ENCODE assay signal across 8 cellular contexts in the genomic region with DNA sequence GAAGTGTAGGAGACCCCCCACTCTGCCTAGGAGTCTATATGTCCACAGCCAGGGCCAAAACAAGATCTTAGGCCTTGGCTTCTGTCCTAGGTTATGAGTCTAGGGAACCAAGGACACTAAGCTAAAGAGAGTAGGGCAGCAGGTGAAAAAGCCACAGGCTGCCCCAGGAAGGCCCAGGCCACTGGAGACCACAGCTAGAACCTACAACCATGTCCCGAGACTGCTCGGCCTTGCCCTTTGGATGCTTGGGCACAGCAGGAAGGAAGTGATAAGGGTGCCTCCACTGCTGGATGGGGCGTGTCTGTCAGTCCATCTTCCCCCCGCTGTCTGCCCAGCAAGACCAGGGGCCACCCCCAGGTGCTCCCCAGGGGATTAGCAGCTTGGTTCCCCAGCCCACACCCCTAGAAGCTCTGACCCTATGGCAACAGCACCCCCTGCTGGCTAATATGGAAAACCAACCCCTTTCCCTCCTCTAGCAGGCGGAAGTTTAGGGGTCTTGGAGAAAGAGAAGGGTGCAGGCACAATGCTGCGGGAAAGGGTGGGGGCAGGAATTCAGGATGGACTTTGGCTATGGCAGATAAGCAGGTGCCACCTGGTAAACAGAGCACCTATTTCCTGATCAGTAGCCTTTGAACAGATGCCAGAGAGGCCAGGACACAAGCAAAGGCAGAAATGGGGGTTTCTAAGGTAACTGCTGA. TPM values are rescaled to one million over a fixed set of nuclear protein-coding genes. Genes with fewer than 3 reads are reported as not detected.
A peak's percentile ranks its signal among the peaks of the same experiment; 100 is the strongest.
DNase-seq lines count a peak whose midpoint lies in the region; ATAC-seq and TF ChIP-seq lines count a peak whose summit lies in the region.

No MANE protein-coding gene starts in this region.

- H3K4me1 ChIP-seq in testis: no peaks in the 10 kb centered on the region

- no peaks in the 10 kb centered on the region for H3K36me3 Mint-ChIP-seq in naive B cell

- H3K27me3 ChIP-seq in testis: no peaks in the 10 kb centered on the region

- H3K9me3 Mint-ChIP-seq in naive B cell: no peaks in the 10 kb centered on the region

- H3K9me3 ChIP-seq in testis: no peaks in the 10 kb centered on the region

- intact Hi-C loops in testis (cut with DNase I; ENCODE audit: low total_unique reads): no loop called here

- H3K27me3 Mint-ChIP-seq in naive B cell: no peaks in the 10 kb centered on the region

- peak overlapping the region; percentile 54 to 95 (median 88) for H3K27ac Mint-ChIP-seq in naive B cell

- H3K4me3 Mint-ChIP-seq in naive B cell: peak overlapping the region in 4 of 8 donors; percentile 10 to 39 (median 20)

- no peak for TF ChIP-seq POLR2A in testis (IDR thresholded peaks at IDR 0.05)

- no peak overlapping the region for H3K4me3 ChIP-seq in epithelial cell of proximal tubule (ENCODE audit: low read depth, low read length)
- no peak overlapping the region for H3K4me3 ChIP-seq in testis

- ATAC-seq in HG02610 (IDR thresholded peaks at IDR 0.05; ENCODE audit: unreplicated experiment) (peak; percentile 49), naive B cell (ENCODE audit: low read depth in 2 of 2) (peak; percentile 53 to 57)

- H3K36me3 ChIP-seq in testis (ENCODE audit: low read depth, missing control alignments): no peaks in the 10 kb centered on the region

- H3K27ac ChIP-seq in testis: no peak overlapping the region

- DNase-seq in GM04504 (ENCODE audit: low read depth) (peak; percentile 42), NCI-H82 treated with DMSO at 0.1 percent for 48 hours (lab: John Stamatoyannopoulos, UW; ENCODE audit: unreplicated experiment) (peak; percentile 18), epithelial cell of proximal tubule (ENCODE audit: low read depth) (no peak), naive B cell (peak; percentile 89), testis (no peak), DMS153 (lab: John Stamatoyannopoulos, UW) (no peak)
- peak; percentile 66 for DNase-seq in activated CD8-positive, alpha-beta memory T cell treated with anti-CD3 and anti-CD28 coated beads, Interleukin-2, amount 50 U/mL, for 1 hour (ENCODE audit: extremely low read depth)

- peaks cover 25 to 45% (median 34%) of the 10 kb centered on the region in 3 donors for H3K4me1 Mint-ChIP-seq in naive B cell

- 75 to 76% methylated on average over 5 to 6 of the region's 6 CpGs for WGBS in testis, 2 donors

- TF ChIP-seq CTCF in epithelial cell of proximal tubule (conservative IDR thresholded peaks at IDR 0.05; ENCODE audit: low read depth, low read length) (peak; percentile 93), testis (IDR thresholded peaks at IDR 0.05) (peak; percentile 72 to 84 (median 79))

RNA-seq across cellular contexts. Expression of a gene that starts 10.5 kb away (rescaled TPM):
- total RNA-seq in epithelial cell of proximal tubule: 33.0 and 41.5 TPM in 2 replicates
- polyA plus RNA-seq in naive B cell (ENCODE audit: low read depth in 6 of 6): 100 to 1,000 TPM; 228 to 332 (median 296) TPM
- total RNA-seq in testis: 10 to 100 TPM; 20.2 to 22.5 TPM
- polyA plus RNA-seq in testis (ENCODE audit: insufficient read depth, low read depth, low replicate concordance): 31.7 TPM

RNA-seq across cellular contexts. Expression of a gene that starts 42.2 kb away (rescaled TPM):
- total RNA-seq in epithelial cell of proximal tubule (not detected in 2 replicates), testis (10 to 100 TPM in 1 of 2 donors, 1 to 10 TPM in 1; 2.2 to 12.4 TPM)
- polyA plus RNA-seq in naive B cell (ENCODE audit: low read depth in 6 of 6) (not detected), testis (ENCODE audit: insufficient read depth, low read depth, low replicate concordance) (5.4 TPM)

RNA-seq across cellular contexts. Expression of a gene that starts 55.7 kb away (rescaled TPM):
- total RNA-seq in epithelial cell of proximal tubule (12.4 and 21.3 TPM in 2 replicates), testis (10 to 100 TPM; 38.6 to 41.6 TPM)
- polyA plus RNA-seq in naive B cell (ENCODE audit: low read depth in 6 of 6) (10 to 100 TPM; 10.1 to 33.5 (median 19.9) TPM), testis (ENCODE audit: insufficient read depth, low read depth, low replicate concordance) (5.0 TPM)

Comparison
In these comparisons a context has a peak if more than half of its experiments do, and no peak if none do; other contexts are left out.
1. DNase-seq: peak in GM04504 (single experiment), NCI-H82 treated with DMSO at 0.1 percent for 48 hours (single experiment), activated CD8-positive, alpha-beta memory T cell treated with anti-CD3 and anti-CD28 coated beads, Interleukin-2, amount 50 U/mL, for 1 hour (single experiment) and naive B cell (single experiment); none in epithelial cell of proximal tubule (single experiment), testis (single experiment) and DMS153 (single experiment).